In genomic region chr17:82750241-82750905, GRCh38 we compare ENCODE assay signal across 1 cellular context.
TF ChIP-seq lines count a peak whose summit lies in the region.

No MANE protein-coding gene starts in this region.

TF ChIP-seq in GM23338, 12 proteins besides CTCF, POLR2A, EP300 and RAD21:
- no peak for TF ChIP-seq ZNF462 (CRISPR knock-in tag; IDR thresholded peaks at IDR 0.05)
TF ChIP-seq in GM23338: peak in this region for 0.
